ENCODE assay signal across 19 cellular contexts in the genomic region with DNA sequence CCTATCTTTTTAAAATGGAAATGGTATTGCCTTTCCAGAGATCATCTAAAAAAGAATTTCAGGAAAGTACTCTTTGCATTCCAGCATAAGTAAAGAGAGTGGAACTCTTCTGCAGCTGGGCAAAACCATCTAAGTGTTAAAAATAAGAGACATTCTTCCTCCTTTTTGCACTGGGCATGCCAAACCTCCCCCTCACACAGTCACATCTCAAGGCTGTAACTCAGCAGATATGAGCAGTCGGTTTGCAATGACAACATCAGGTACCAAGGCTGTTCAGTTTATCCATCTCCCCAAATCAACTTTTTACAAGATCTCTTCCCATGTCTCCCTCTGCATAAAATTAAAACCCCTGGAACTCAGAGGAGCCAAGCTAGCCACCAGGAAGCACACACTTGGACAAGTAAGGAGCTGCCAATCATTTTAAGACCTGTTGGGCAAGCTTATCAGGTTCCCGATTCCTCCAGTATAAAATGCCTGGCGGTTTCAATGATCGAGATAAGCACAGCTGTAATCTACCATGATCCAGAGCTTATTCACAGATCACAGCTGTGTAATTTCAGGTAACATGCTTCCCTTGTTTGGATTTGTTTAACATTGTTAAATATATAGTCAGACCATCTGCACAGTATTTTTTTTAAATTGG. TPM values are rescaled to one million over a fixed set of nuclear protein-coding genes. Genes with fewer than 3 reads are reported as not detected.
A peak's percentile ranks its signal among the peaks of the same experiment; 100 is the strongest.
DNase-seq lines count a peak whose midpoint lies in the region; ATAC-seq, FAIRE-seq and TF ChIP-seq lines count a peak whose summit lies in the region.
"Had no signal": no experiment of that assay in that cellular context is flagged by ENCODE, and none has a peak within 500 bp of the region (broad histone marks: within the 10 kb centered on the region; RNA-seq: fewer than 3 reads in every experiment).

No MANE protein-coding gene starts in this region.

- H3K4me3 ChIP-seq in LNCaP clone FGC (ENCODE audit: low read depth, low read length) (no peak overlapping the region), pancreas (no peak overlapping the region)
- H3K4me3 ChIP-seq: gastroesophageal sphincter, vagina had no signal

- peaks cover 6% of the 10 kb centered on the region for H3K36me3 Mint-ChIP-seq in Calu3 (ENCODE audit: insufficient read depth, unreplicated experiment)

- CTCF ChIA-PET in Calu3 (lab: Charles Lee), result interaction anchor here (0.8 to 1.2 kb wide), 3 partner anchors 9 to 32 kb away, joined by 3 to 4 read pairs (median 3); no protein-coding TSS in a partner anchor

- peak overlapping the region; percentile 1 for H3K4me3 Mint-ChIP-seq in Calu3 (ENCODE audit: low read depth, unreplicated experiment)
- H3K4me3 Mint-ChIP-seq: activated CD4-positive, alpha-beta memory T cell treated with anti-CD3 and anti-CD28 coated beads, Interleukin-2, amount 10 ng/mL, durations not matched to agents 7 days and 5 days; dendritic cell treated with granulocyte-macrophage colony-stimulating factor and Interleukin-4, amounts not matched to agents 40 ng/mL and 50 ng/mL, for 4 days; IgD-negative memory B cell; T-helper 17 cell had no signal

- ATAC-seq in pancreas, result peak; percentile 64 to 80 (median 74)
- ATAC-seq: gastroesophageal sphincter; sciatic nerve; stimulated activated naive CD8-positive, alpha-beta T cell treated with anti-CD3 and anti-CD28 coated beads, Interleukin-15, Interleukin-2, amounts not matched to agents 100 U/mL and 50 U/mL, for 24 hours; T-helper 17 cell had no signal

- no TSS peak for BruUV-seq in Calu3 (replicated peaks; lab: Mats Ljungman, UMichigan)

- 8 to 10% methylated on average over 4 of the region's 4 CpGs for WGBS in pancreas, 2 donors

- H3K4me1 ChIP-seq in pancreas, result peaks cover 9 to 29% (median 14%) of the 10 kb centered on the region in 3 donors
- H3K4me1 ChIP-seq: gastroesophageal sphincter, vagina had no signal

- no peaks in the 10 kb centered on the region for H3K9me3 Mint-ChIP-seq in Calu3 (ENCODE audit: low read depth, unreplicated experiment)
- H3K9me3 Mint-ChIP-seq: activated CD4-positive, alpha-beta memory T cell treated with anti-CD3 and anti-CD28 coated beads, Interleukin-2, amount 10 ng/mL, durations not matched to agents 7 days and 5 days; dendritic cell treated with granulocyte-macrophage colony-stimulating factor and Interleukin-4, amounts not matched to agents 40 ng/mL and 50 ng/mL, for 4 days had no signal

- H3K27ac Mint-ChIP-seq in Calu3 (ENCODE audit: unreplicated experiment), result peak overlapping the region; percentile 25
- H3K27ac Mint-ChIP-seq: activated CD4-positive, alpha-beta memory T cell treated with anti-CD3 and anti-CD28 coated beads, Interleukin-2, amount 10 ng/mL, durations not matched to agents 7 days and 5 days; dendritic cell treated with granulocyte-macrophage colony-stimulating factor and Interleukin-4, amounts not matched to agents 40 ng/mL and 50 ng/mL, for 4 days; IgD-negative memory B cell; T-helper 17 cell had no signal

- no peaks in the 10 kb centered on the region for H3K27me3 Mint-ChIP-seq in Calu3 (ENCODE audit: unreplicated experiment)
- H3K27me3 Mint-ChIP-seq: activated CD4-positive, alpha-beta memory T cell treated with anti-CD3 and anti-CD28 coated beads, Interleukin-2, amount 10 ng/mL, durations not matched to agents 7 days and 5 days; dendritic cell treated with granulocyte-macrophage colony-stimulating factor and Interleukin-4, amounts not matched to agents 40 ng/mL and 50 ng/mL, for 4 days; IgD-negative memory B cell had no signal

- DNase-seq in Calu3 (peak; percentile 82), LNCaP clone FGC (ENCODE audit: low read depth) (peak; percentile 85), OCI-M1 (lab: John Stamatoyannopoulos, UW) (peak; percentile 28), pancreas (peak in 3 of 6 donors; percentile 35 to 48 (median 37)), globus pallidus (ENCODE audit: low spot score) (no peak), superior temporal gyrus (ENCODE audit: extremely low spot score) (no peak), CD1c-positive myeloid dendritic cell (ENCODE audit: extremely low spot score) (no peak)
- DNase-seq: activated CD4-positive, alpha-beta memory T cell treated with anti-CD3 and anti-CD28 coated beads, Interleukin-2, amount 10 ng/mL, durations not matched to agents 7 days and 5 days; occipital lobe; Right ventricle myocardium superior; stimulated activated naive CD8-positive, alpha-beta T cell treated with anti-CD3 and anti-CD28 coated beads, Interleukin-15, Interleukin-2, amounts not matched to agents 100 U/mL and 50 U/mL, for 24 hours; T-helper 17 cell had no signal

- H3K27me3 ChIP-seq in pancreas, result no peaks in the 10 kb centered on the region
- H3K27me3 ChIP-seq: gastroesophageal sphincter, vagina had no signal

- no peak overlapping the region for H3K27ac ChIP-seq in pancreas
- H3K27ac ChIP-seq: epithelial cell of prostate, gastroesophageal sphincter, vagina had no signal

- TF ChIP-seq CTCF in Calu3 (IDR thresholded peaks at IDR 0.05; ENCODE audit: unreplicated experiment) (no peak), LNCaP clone FGC (IDR thresholded peaks at IDR 0.05; ENCODE audit: control insufficient read depth, extremely low read depth, insufficient read depth) (no peak), pancreas (IDR thresholded peaks at IDR 0.05) (no peak)

- no peak for FAIRE-seq in pancreas (lab: Jason Lieb, UNC)
- FAIRE-seq: GM12892 had no signal

- no peaks in the 10 kb centered on the region for H3K36me3 ChIP-seq in pancreas
- H3K36me3 ChIP-seq: gastroesophageal sphincter, vagina had no signal

- no peaks in the 10 kb centered on the region for H3K9me3 ChIP-seq in pancreas
- H3K9me3 ChIP-seq: gastroesophageal sphincter, vagina had no signal

- intact Hi-C loops in Calu3 (cut with micrococcal nuclease; ENCODE audit: unreplicated experiment) (loop anchor here (1.0 to 2.0 kb wide), 2 partner anchors 32 to 55 kb away; no protein-coding TSS in a partner anchor), pancreas (cut with DNase I) (no loop called here)

- peaks cover 25% of the 10 kb centered on the region for H3K4me1 Mint-ChIP-seq in Calu3 (ENCODE audit: low read depth, unreplicated experiment)
- H3K4me1 Mint-ChIP-seq: activated CD4-positive, alpha-beta memory T cell treated with anti-CD3 and anti-CD28 coated beads, Interleukin-2, amount 10 ng/mL, durations not matched to agents 7 days and 5 days; IgD-negative memory B cell; T-helper 17 cell had no signal

RNA-seq across cellular contexts. Expression of a gene that starts 23.2 kb away (rescaled TPM):
- total RNA-seq in Calu3 (2022), result 1.7 and 1.8 TPM in 2 replicates
- 10 to 100 TPM; 11.8 to 23.0 (median 18.6) TPM for total RNA-seq in pancreas
- 10 to 100 TPM; 12.4 to 15.7 TPM for polyA plus RNA-seq in pancreas
- total RNA-seq: activated CD4-positive, alpha-beta memory T cell treated with anti-CD3 and anti-CD28 coated beads, Interleukin-2, amount 10 ng/mL, durations not matched to agents 7 days and 5 days; T-helper 17 cell had no signal
- polyA plus RNA-seq: IgD-negative memory B cell had no signal

Comparison
In these comparisons a context has a peak if more than half of its experiments do, and no peak if none do; other contexts are left out.
1. DNase-seq: peak in Calu3 (single experiment), LNCaP clone FGC (single experiment) and OCI-M1 (single experiment); none in globus pallidus (single experiment), superior temporal gyrus (single experiment) and CD1c-positive myeloid dendritic cell (single experiment).